15 cellular contexts compared by ENCODE assay signal in genomic region chr11:77071077-77071476, GRCh38. TPM values are rescaled to one million over a fixed set of nuclear protein-coding genes. Genes with fewer than 3 reads are reported as not detected.
"Had no signal": no experiment of that assay in that cellular context is flagged by ENCODE, and none has a peak within 500 bp of the region (broad histone marks: within the 10 kb centered on the region; RNA-seq: fewer than 3 reads in every experiment).

No MANE protein-coding gene starts in this region.

- DNase-seq: activated CD4-positive, CD25-positive, alpha-beta regulatory T cell; activated effector memory CD4-positive, alpha-beta T cell treated with Interleukin-2 at 50 U/mL for 16 hours; amniotic stem cell; immature natural killer cell; small intestine; T-helper 2 cell had no signal

- H3K36me3 ChIP-seq: neural progenitor cell, right atrium auricular region had no signal

- H3K9ac ChIP-seq: neural progenitor cell had no signal

- H3K27ac ChIP-seq: neural progenitor cell had no signal

- H3K4me3 ChIP-seq: neural progenitor cell, right atrium auricular region had no signal

- H3K27me3 ChIP-seq: neural progenitor cell, right atrium auricular region had no signal

- H3K9me3 ChIP-seq: right atrium auricular region had no signal

- ATAC-seq: esophagus mucosa; left colon; stimulated activated effector memory CD8-positive, alpha-beta T cell treated with anti-CD3 and anti-CD28 coated beads, Interleukin-12 subunit alpha, Interleukin-12 subunit beta, amount 100 ng/mL, for 72 hours had no signal

RNA-seq across cellular contexts. Expression of gene OMP, which starts 31.6 kb away (rescaled TPM):
- total RNA-seq: dermis microvascular lymphatic vessel endothelial cell, esophagus mucosa, myocyte, right atrium auricular region, subcutaneous adipose tissue, urinary bladder had no signal

RNA-seq across cellular contexts. Expression of gene B3GNT6, which starts 36.9 kb away (rescaled TPM):
- total RNA-seq: dermis microvascular lymphatic vessel endothelial cell, myocyte, right atrium auricular region, urinary bladder had no signal
